ENCODE assay signal across 20 cellular contexts in genomic region chr9:111962021-111962420, GRCh38.
"Had no signal": no experiment of that assay in that cellular context is flagged by ENCODE, and none has a peak within 500 bp of the region (broad histone marks: within the 10 kb centered on the region; RNA-seq: fewer than 3 reads in every experiment).

No MANE protein-coding gene starts in this region.

- FAIRE-seq: endothelial cell of umbilical vein, small intestine had no signal

- H3K4me3 ChIP-seq: breast epithelium, lung, prostate gland, right atrium auricular region, stomach, upper lobe of left lung had no signal

- H3K36me3 ChIP-seq: breast epithelium, prostate gland, right atrium auricular region, stomach, upper lobe of left lung had no signal

- H3K4me1 ChIP-seq: breast epithelium, prostate gland had no signal

- DNase-seq: activated CD4-positive, alpha-beta T cell treated with anti-CD3 and anti-CD28 coated beads, Interleukin-2, amount 10 ng/mL, durations not matched to agents 24 days and 14 days; activated CD8-positive, alpha-beta T cell treated with anti-CD3 and anti-CD28 coated beads for 36 hours; activated naive CD4-positive, alpha-beta T cell treated with anti-CD3 and anti-CD28 coated beads, Interleukin-2, amount 10 ng/mL, durations not matched to agents 7 days and 5 days; activated naive CD8-positive, alpha-beta T cell treated with anti-CD3 and anti-CD28 coated beads, Interleukin-2, amount 50 U/mL, for 24 hours; activated T-cell treated with anti-CD3 and anti-CD28 coated beads, Interleukin-2, amount 50 U/mL, for 4 hours; aorta; cerebellar nuclear complex; effector CD8-positive, alpha-beta T cell; hypothalamus; islet precursor cell; stimulated activated CD4-positive, alpha-beta T cell treated with anti-CD3 and anti-CD28 coated beads, Interleukin-15, amount 100 ng/mL, for 24 hours; stimulated activated CD4-positive, alpha-beta T cell treated with anti-CD3 and anti-CD28 coated beads, Interleukin-4, amount 100 ng/mL, for 1 hour had no signal

- H3K9me3 ChIP-seq: breast epithelium, prostate gland, right atrium auricular region, stomach, upper lobe of left lung had no signal

- H3K27ac ChIP-seq: breast epithelium, prostate gland, right atrium auricular region, upper lobe of left lung had no signal

- H3K27me3 ChIP-seq: breast epithelium, right atrium auricular region, stomach, upper lobe of left lung had no signal
